35 cellular contexts compared by ENCODE assay signal in genomic region chr12:48123169-48123568, GRCh38.
"Had no signal": no experiment of that assay in that cellular context is flagged by ENCODE, and none has a peak within 500 bp of the region (broad histone marks: within the 10 kb centered on the region; RNA-seq: fewer than 3 reads in every experiment).

No MANE protein-coding gene starts in this region.

- H3K27ac ChIP-seq: KMS-11, Peyer's patch, VCaP had no signal

- H3K27me3 Mint-ChIP-seq: activated B cell treated with CpG ODN at 0.5 μM for 24 hours; activated CD4-positive, alpha-beta memory T cell treated with anti-CD3 and anti-CD28 coated beads for 36 hours; activated naive CD4-positive, alpha-beta T cell treated with anti-CD3 and anti-CD28 coated beads, Interleukin-2, amount 10 ng/mL, durations not matched to agents 7 days and 5 days; activated naive CD8-positive, alpha-beta T cell; activated naive CD8-positive, alpha-beta T cell treated with anti-CD3 and anti-CD28 coated beads, Interleukin-2, amount 50 U/mL, for 24 hours had no signal

- H3K9me3 ChIP-seq: Peyer's patch had no signal

- H3K27ac Mint-ChIP-seq: activated B cell treated with CpG ODN at 0.5 μM for 24 hours; activated CD4-positive, alpha-beta memory T cell treated with anti-CD3 and anti-CD28 coated beads for 36 hours; activated naive CD4-positive, alpha-beta T cell treated with anti-CD3 and anti-CD28 coated beads, Interleukin-2, amount 10 ng/mL, durations not matched to agents 7 days and 5 days; activated naive CD8-positive, alpha-beta T cell; activated naive CD8-positive, alpha-beta T cell treated with anti-CD3 and anti-CD28 coated beads, Interleukin-2, amount 50 U/mL, for 24 hours had no signal

- H3K4me3 ChIP-seq: Peyer's patch had no signal

- H3K36me3 ChIP-seq: Peyer's patch had no signal

- H3K9ac ChIP-seq: KMS-11 had no signal

- H3K4me3 Mint-ChIP-seq: activated B cell treated with CpG ODN at 0.5 μM for 24 hours; activated CD4-positive, alpha-beta memory T cell treated with anti-CD3 and anti-CD28 coated beads for 36 hours; activated naive CD4-positive, alpha-beta T cell treated with anti-CD3 and anti-CD28 coated beads, Interleukin-2, amount 10 ng/mL, durations not matched to agents 7 days and 5 days; activated naive CD8-positive, alpha-beta T cell; activated naive CD8-positive, alpha-beta T cell treated with anti-CD3 and anti-CD28 coated beads, Interleukin-2, amount 50 U/mL, for 24 hours had no signal

- DNase-seq: activated B cell treated with CpG ODN at 0.5 μM for 24 hours; activated CD4-positive, alpha-beta memory T cell treated with anti-CD3 and anti-CD28 coated beads for 36 hours; activated CD4-positive, alpha-beta T cell treated with anti-CD3 and anti-CD28 coated beads for 4 hours; activated CD4-positive, alpha-beta T cell treated with anti-CD3 and anti-CD28 coated beads, Interleukin-2, amount 50 U/mL, for 1 hour; activated CD4-positive, CD25-positive, alpha-beta regulatory T cell treated with anti-CD3 and anti-CD28 coated beads, Interleukin-2, amount 50 U/mL, for 72 hours; activated CD8-positive, alpha-beta memory T cell treated with anti-CD3 and anti-CD28 coated beads, Interleukin-2, amount 50 U/mL, for 4 hours; activated effector memory CD4-positive, alpha-beta T cell treated with Interleukin-2 at 50 U/mL for 16 hours; activated naive CD4-positive, alpha-beta T cell treated with anti-CD3 and anti-CD28 coated beads, Interleukin-2, amount 10 ng/mL, durations not matched to agents 7 days and 5 days; activated naive CD8-positive, alpha-beta T cell treated with anti-CD3 and anti-CD28 coated beads, Interleukin-2, amount 50 U/mL, for 24 hours; activated T-cell treated with anti-CD3 and anti-CD28 coated beads, Interleukin-2, amount 50 U/mL, for 48 hours; anterior cingulate cortex; MM.1S; MV-4-11; NCI-H1092; NCI-H1436 treated with DMSO at 0.1 percent for 48 hours; NCI-H1694 treated with DMSO at 0.1 percent for 48 hours; NCI-H2029; NCI-H2171; NCI-H510A; NCI-H526; NCI-H748 treated with DMSO at 0.1 percent for 48 hours; NK-92 treated with Interleukin-12 subunit alpha and Interleukin-12 subunit beta, amount 100 ng/mL, for 24 hours; Peyer's patch; RPMI8226; SIG-M5; SW 1271; T-helper 1 cell; T-helper 2 cell; T-helper 9 cell had no signal

- H3K9me3 Mint-ChIP-seq: activated B cell treated with CpG ODN at 0.5 μM for 24 hours; activated CD4-positive, alpha-beta memory T cell treated with anti-CD3 and anti-CD28 coated beads for 36 hours; activated naive CD4-positive, alpha-beta T cell treated with anti-CD3 and anti-CD28 coated beads, Interleukin-2, amount 10 ng/mL, durations not matched to agents 7 days and 5 days; activated naive CD8-positive, alpha-beta T cell treated with anti-CD3 and anti-CD28 coated beads, Interleukin-2, amount 50 U/mL, for 24 hours; brain had no signal

- ATAC-seq: activated naive CD8-positive, alpha-beta T cell treated with anti-CD3 and anti-CD28 coated beads, Interleukin-2, amount 50 U/mL, for 24 hours; PC-3; SK-N-SH treated with all-trans-retinoic acid at 6 μM for 48 hours had no signal

- H3K27me3 ChIP-seq: Peyer's patch had no signal
